8 cellular contexts compared by ENCODE assay signal in the genomic region with DNA sequence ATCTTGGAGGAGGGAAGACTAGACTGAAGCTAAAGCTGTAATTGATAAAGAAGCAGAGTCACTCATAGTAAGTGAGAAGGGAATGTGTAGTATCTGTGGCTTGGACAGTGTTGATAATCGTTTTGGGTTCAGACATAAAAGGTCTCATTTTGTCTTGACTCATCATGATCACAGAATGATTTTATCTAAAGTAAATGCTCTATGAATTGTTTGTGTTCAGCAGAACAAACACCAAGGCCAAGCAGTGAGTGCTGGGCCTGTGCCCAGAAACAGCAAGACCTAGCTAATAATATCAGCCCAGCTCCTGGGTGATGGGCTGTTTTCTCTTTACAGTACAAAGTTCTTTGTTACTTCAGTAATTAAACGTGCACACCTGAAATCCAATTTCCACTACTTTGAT. TPM values are rescaled to one million over a fixed set of nuclear protein-coding genes. Genes with fewer than 3 reads are reported as not detected.
A peak's percentile ranks its signal among the peaks of the same experiment; 100 is the strongest.
DNase-seq lines count a peak whose midpoint lies in the region; ATAC-seq and TF ChIP-seq lines count a peak whose summit lies in the region.

No MANE protein-coding gene starts in this region.

- no peak overlapping the region for H3K4me3 ChIP-seq in adipocyte (ENCODE audit: low read length)
- no peak overlapping the region for H3K4me3 ChIP-seq in upper lobe of right lung
- no peak overlapping the region for H3K4me3 ChIP-seq in CD8-positive, alpha-beta memory T cell (ENCODE audit: low read length)
- H3K4me3 ChIP-seq in transverse colon: no peak overlapping the region

- no peaks in the 10 kb centered on the region for H3K4me1 Mint-ChIP-seq in CD8-positive, alpha-beta memory T cell

- no peak for TF ChIP-seq EP300 in transverse colon (IDR thresholded peaks at IDR 0.05; ENCODE audit: low read depth)

- peak overlapping the region; percentile 3 for H3K9ac ChIP-seq in adipocyte (ENCODE audit: low read length)

- H3K4me1 ChIP-seq in adipocyte (ENCODE audit: control insufficient read depth, insufficient read depth, low read length): peaks cover 55% of the 10 kb centered on the region
- H3K4me1 ChIP-seq in upper lobe of right lung: peaks cover 16% of the 10 kb centered on the region
- H3K4me1 ChIP-seq in CD8-positive, alpha-beta memory T cell (ENCODE audit: insufficient read depth, low read length): no peaks in the 10 kb centered on the region
- peaks cover 0 to 16% (median 8%) of the 10 kb centered on the region in 4 donors for H3K4me1 ChIP-seq in transverse colon

- peak; percentile 62 for ATAC-seq in upper lobe of right lung

- no peaks in the 10 kb centered on the region for H3K27me3 Mint-ChIP-seq in CD8-positive, alpha-beta memory T cell

- no peaks in the 10 kb centered on the region for H3K36me3 Mint-ChIP-seq in CD8-positive, alpha-beta memory T cell

- peaks cover 2 to 21% (median 9%) of the 10 kb centered on the region in 5 donors for H3K9me3 Mint-ChIP-seq in CD8-positive, alpha-beta memory T cell

- no peak overlapping the region for H3K27ac Mint-ChIP-seq in CD8-positive, alpha-beta memory T cell

- WGBS in transverse colon (ENCODE audit: low coverage in 1 of 2), 2 donors: 20% methylated on average over 2 of the region's 2 CpGs

- in situ Hi-C loops in transverse colon (cut with MboI; ENCODE audit: low pct_ligation_motif_present in 1 of 4, low pct_unique_long_range_greater_than_20kb in 1 of 4, low sequenced_read_pairs in 3 of 4): no loop called here

- H3K9me3 ChIP-seq in adipocyte (ENCODE audit: control insufficient read depth, low read length): no peaks in the 10 kb centered on the region
- no peaks in the 10 kb centered on the region for H3K9me3 ChIP-seq in upper lobe of right lung
- H3K9me3 ChIP-seq in CD8-positive, alpha-beta memory T cell (ENCODE audit: low read length): no peaks in the 10 kb centered on the region
- H3K9me3 ChIP-seq in transverse colon: no peaks in the 10 kb centered on the region

- H3K36me3 ChIP-seq in adipocyte (ENCODE audit: control insufficient read depth, insufficient read depth, low read length, severe bottlenecking) (no peaks in the 10 kb centered on the region), upper lobe of right lung (no peaks in the 10 kb centered on the region), transverse colon (no peaks in the 10 kb centered on the region)
- no peaks in the 10 kb centered on the region for H3K36me3 ChIP-seq in CD8-positive, alpha-beta memory T cell (ENCODE audit: insufficient read depth, low read length)

- CTCF ChIA-PET in CD8-positive, alpha-beta memory T cell (lab: Charles Lee): no interaction called here

- H3K27me3 ChIP-seq in adipocyte (replicated peaks; ENCODE audit: control insufficient read depth, insufficient read depth, low read length) (no peaks in the 10 kb centered on the region), upper lobe of right lung (no peaks in the 10 kb centered on the region), transverse colon (no peaks in the 10 kb centered on the region)
- no peaks in the 10 kb centered on the region for H3K27me3 ChIP-seq in CD8-positive, alpha-beta memory T cell (ENCODE audit: insufficient read depth, low read length, poor library complexity, severe bottlenecking)

- TF ChIP-seq POLR2A in transverse colon (IDR thresholded peaks at IDR 0.05): no peak

- H3K27ac ChIP-seq in upper lobe of right lung (no peak overlapping the region), transverse colon (no peak overlapping the region)
- no peak overlapping the region for H3K27ac ChIP-seq in CD8-positive, alpha-beta memory T cell (ENCODE audit: low read depth, low read length)

- TF ChIP-seq CTCF in upper lobe of right lung (IDR thresholded peaks at IDR 0.05): no peak
- no peak for TF ChIP-seq CTCF in transverse colon (IDR thresholded peaks at IDR 0.05)

- intact Hi-C loops in upper lobe of right lung (cut with DNase I) (no loop called here), transverse colon (cut with DNase I; ENCODE audit: low total_unique reads) (no loop called here)

- POLR2A ChIA-PET in CD8-positive, alpha-beta memory T cell (lab: Charles Lee): no interaction called here

- DNase-seq in NCI-H2107 treated with DMSO at 0.1 percent for 48 hours (lab: John Stamatoyannopoulos, UW; ENCODE audit: unreplicated experiment): peak; percentile 76
- no peak for DNase-seq in NCI-H2107 (lab: John Stamatoyannopoulos, UW)
- peak; percentile 48 for DNase-seq in adipocyte (ENCODE audit: low read depth)
- peak; percentile 92 for DNase-seq in iris pigment epithelial cell (ENCODE audit: low read depth)
- DNase-seq in upper lobe of right lung: peak; percentile 64
- no peak for DNase-seq in NCI-H510A treated with DMSO at 0.1 percent for 48 hours (lab: John Stamatoyannopoulos, UW)
- DNase-seq in CD8-positive, alpha-beta memory T cell: no peak
- no peak for DNase-seq in transverse colon

- H3K4me3 Mint-ChIP-seq in CD8-positive, alpha-beta memory T cell: no peak overlapping the region

RNA-seq across cellular contexts. Expression of a gene that starts 26.7 kb away (rescaled TPM):
- 115 TPM for total RNA-seq in upper lobe of right lung
- total RNA-seq in CD8-positive, alpha-beta memory T cell: 1 to 10 TPM; 4.6 to 4.7 TPM
- polyA plus RNA-seq in CD8-positive, alpha-beta memory T cell: not detected
- total RNA-seq in transverse colon: 10 to 100 TPM; 11.5 to 59.2 (median 31.5) TPM

Comparison
In these comparisons a context has a peak if more than half of its experiments do, and no peak if none do; other contexts are left out.
1. DNase-seq: peak in NCI-H2107 treated with DMSO at 0.1 percent for 48 hours (single experiment), adipocyte (single experiment), iris pigment epithelial cell (single experiment) and upper lobe of right lung (single experiment); none in NCI-H2107 (single experiment), NCI-H510A treated with DMSO at 0.1 percent for 48 hours (single experiment), CD8-positive, alpha-beta memory T cell (0 of 5) and transverse colon (single experiment).